In the genomic region with DNA sequence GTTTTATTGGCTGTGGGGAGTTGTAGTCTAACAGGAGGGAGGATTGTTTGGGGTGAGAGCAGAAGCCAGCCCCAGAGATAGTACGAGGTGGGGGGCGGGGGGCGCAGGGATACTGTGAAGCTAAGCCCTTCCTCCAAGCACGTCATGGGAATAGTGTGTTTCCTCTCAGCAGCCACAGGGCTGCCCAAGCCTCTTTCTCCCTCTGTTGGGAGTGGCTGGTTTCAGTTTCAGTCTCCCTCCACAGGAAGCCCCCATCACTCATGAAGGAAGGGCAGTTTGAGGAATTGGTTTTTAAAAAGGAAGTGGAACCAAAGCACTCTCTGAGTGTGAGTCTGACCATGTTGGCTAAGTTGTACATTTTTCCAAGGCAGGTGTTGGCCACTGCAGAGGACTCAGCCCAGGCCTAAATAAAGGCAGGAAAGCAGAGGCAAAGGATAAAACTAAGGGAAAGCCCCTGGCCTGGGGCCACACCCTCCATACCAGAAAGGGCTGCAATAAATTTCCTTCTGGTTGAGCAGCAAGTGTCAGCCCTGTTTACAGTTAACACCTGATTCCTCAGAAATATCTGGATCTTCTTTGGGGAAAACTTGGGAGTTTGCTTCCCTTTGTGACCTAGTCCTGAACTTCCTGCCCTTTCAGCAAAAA, we compare ENCODE assay signal across 8 cellular contexts. TPM values are rescaled to one million over a fixed set of nuclear protein-coding genes. Genes with fewer than 3 reads are reported as not detected.
DNase-seq lines count a peak whose midpoint lies in the region; ATAC-seq and TF ChIP-seq lines count a peak whose summit lies in the region.

No MANE protein-coding gene starts in this region.

- H3K36me3 ChIP-seq in CD8-positive, alpha-beta T cell (ENCODE audit: insufficient read depth, low read length), result no peaks in the 10 kb centered on the region

- intact Hi-C loops in CD8-positive, alpha-beta T cell (cut with DNase I, micrococcal nuclease), result loop anchor here (5.0 kb wide), 3 partner anchors 168 to 852 kb away; partner anchors contain the start of genes NSD1 (in 2 of the 2) and NHP2 (in 1 of the 2)

- H3K4me3 Mint-ChIP-seq in CD8-positive, alpha-beta T cell, result peak overlapping the region; percentile 37
- peak overlapping the region; percentile 64 for H3K4me3 Mint-ChIP-seq in activated CD8-positive, alpha-beta memory T cell treated with anti-CD3 and anti-CD28 coated beads, Interleukin-2, amount 10 ng/mL, durations not matched to agents 7 days and 5 days

- no peaks in the 10 kb centered on the region for H3K9me3 Mint-ChIP-seq in CD8-positive, alpha-beta T cell
- no peaks in the 10 kb centered on the region for H3K9me3 Mint-ChIP-seq in activated CD8-positive, alpha-beta memory T cell treated with anti-CD3 and anti-CD28 coated beads, Interleukin-2, amount 10 ng/mL, durations not matched to agents 7 days and 5 days (ENCODE audit: low read depth)

- H3K36me3 Mint-ChIP-seq in CD8-positive, alpha-beta T cell, result peaks cover 31% of the 10 kb centered on the region
- peaks cover 58% of the 10 kb centered on the region for H3K36me3 Mint-ChIP-seq in activated CD8-positive, alpha-beta memory T cell treated with anti-CD3 and anti-CD28 coated beads, Interleukin-2, amount 10 ng/mL, durations not matched to agents 7 days and 5 days

- POLR2A ChIA-PET in CD8-positive, alpha-beta T cell (lab: Charles Lee), result interaction anchor here (1.1 to 1.3 kb wide), 2 partner anchors 9 to 166 kb away, joined by 3 read pairs; partner anchors contain the start of gene NSD1

- peak overlapping the region; percentile 0 for H3K4me3 ChIP-seq in CD8-positive, alpha-beta T cell (ENCODE audit: low read depth, low read length)
- peak overlapping the region; percentile 16 for H3K4me3 ChIP-seq in NB4 (ENCODE audit: low read depth, low read length)

- TF ChIP-seq POLR2A in NB4 (IDR thresholded peaks at IDR 0.05; ENCODE audit: extremely low read depth, insufficient read length), result no peak

- H3K27me3 ChIP-seq in CD8-positive, alpha-beta T cell (ENCODE audit: insufficient read depth, low read length), result no peaks in the 10 kb centered on the region

- CTCF ChIA-PET in CD8-positive, alpha-beta T cell (lab: Charles Lee), result interaction anchor here (1.4 to 3.8 kb wide), 2 partner anchors 9 to 10 kb away, joined by 6 to 38 read pairs; no protein-coding TSS in a partner anchor
- CTCF ChIA-PET in activated CD8-positive, alpha-beta memory T cell treated with anti-CD3 and anti-CD28 coated beads, Interleukin-2, amount 10 ng/mL, durations not matched to agents 7 days and 5 days (lab: Charles Lee), result interaction anchor here (1.3 to 4.9 kb wide), 7 partner anchors 9 to 188 kb away, joined by 3 to 34 read pairs (median 7); partner anchors contain the start of gene LMAN2

- peak overlapping the region; percentile 90 for H3K27ac Mint-ChIP-seq in CD8-positive, alpha-beta T cell
- H3K27ac Mint-ChIP-seq in activated CD8-positive, alpha-beta memory T cell treated with anti-CD3 and anti-CD28 coated beads, Interleukin-2, amount 10 ng/mL, durations not matched to agents 7 days and 5 days, result peak overlapping the region; percentile 94

- peak in 5 of 7 experiments; percentile 42 to 65 (median 62) for DNase-seq in CD8-positive, alpha-beta T cell
- peak; percentile 95 for DNase-seq in NB4 (ENCODE audit: low read depth)
- DNase-seq in activated CD8-positive, alpha-beta memory T cell treated with anti-CD3 and anti-CD28 coated beads, Interleukin-2, amount 10 ng/mL, durations not matched to agents 7 days and 5 days, result peak; percentile 86
- DNase-seq in fibroblast of peridontal ligament (ENCODE audit: extremely low read depth), result peak; percentile 68
- no peak for DNase-seq in omental fat pad (ENCODE audit: low spot score)
- no peak for DNase-seq in HuH-7.5 (ENCODE audit: low spot score)
- DNase-seq in NCI-H1092 (lab: John Stamatoyannopoulos, UW), result no peak

- H3K27ac ChIP-seq in CD8-positive, alpha-beta T cell (ENCODE audit: low read depth, low read length), result peak overlapping the region; percentile 24

- peaks cover 73% of the 10 kb centered on the region for H3K4me1 Mint-ChIP-seq in CD8-positive, alpha-beta T cell (ENCODE audit: low read depth)
- peaks cover 77% of the 10 kb centered on the region for H3K4me1 Mint-ChIP-seq in activated CD8-positive, alpha-beta memory T cell treated with anti-CD3 and anti-CD28 coated beads, Interleukin-2, amount 10 ng/mL, durations not matched to agents 7 days and 5 days

- H3K9me3 ChIP-seq in CD8-positive, alpha-beta T cell (ENCODE audit: low read length), result no peaks in the 10 kb centered on the region

- no peaks in the 10 kb centered on the region for H3K27me3 Mint-ChIP-seq in CD8-positive, alpha-beta T cell (ENCODE audit: low read depth)
- no peaks in the 10 kb centered on the region for H3K27me3 Mint-ChIP-seq in activated CD8-positive, alpha-beta memory T cell treated with anti-CD3 and anti-CD28 coated beads, Interleukin-2, amount 10 ng/mL, durations not matched to agents 7 days and 5 days

- H3K4me1 ChIP-seq in CD8-positive, alpha-beta T cell (ENCODE audit: insufficient read depth, low read length), result peaks cover 71% of the 10 kb centered on the region

- TF ChIP-seq CTCF in CD8-positive, alpha-beta T cell (IDR thresholded peaks at IDR 0.05), result no peak
- peak; percentile 13 for TF ChIP-seq CTCF in NB4 (IDR thresholded peaks at IDR 0.05; ENCODE audit: low read depth, low read length)
- no peak for TF ChIP-seq CTCF in omental fat pad (IDR thresholded peaks at IDR 0.05)

- ATAC-seq in CD8-positive, alpha-beta T cell, result peak; percentile 48
- ATAC-seq in GM21723 (IDR thresholded peaks at IDR 0.05; ENCODE audit: unreplicated experiment), result peak; percentile 36
- ATAC-seq in activated CD8-positive, alpha-beta memory T cell treated with anti-CD3 and anti-CD28 coated beads, Interleukin-2, amount 10 ng/mL, durations not matched to agents 7 days and 5 days, result peak; percentile 64
- ATAC-seq in omental fat pad (ENCODE audit: low FRiP score), result peak; percentile 54

RNA-seq across cellular contexts. Expression of gene RAB24, which starts 3.2 kb away (rescaled TPM):
- 10 to 100 TPM; 14.1 to 19.8 TPM for total RNA-seq in CD8-positive, alpha-beta T cell
- total RNA-seq in activated CD8-positive, alpha-beta memory T cell treated with anti-CD3 and anti-CD28 coated beads, Interleukin-2, amount 10 ng/mL, durations not matched to agents 7 days and 5 days, result 10 to 100 TPM; 40.5 to 50.8 TPM
- total RNA-seq in omental fat pad, result 10 to 100 TPM; 18.9 to 38.9 (median 23.8) TPM

RNA-seq across cellular contexts. Expression of gene PRELID1, which starts 3.2 kb away (rescaled TPM):
- total RNA-seq in CD8-positive, alpha-beta T cell, result 10 to 100 TPM; 15.5 to 23.7 TPM
- 100 to 1,000 TPM; 173 to 228 TPM for total RNA-seq in activated CD8-positive, alpha-beta memory T cell treated with anti-CD3 and anti-CD28 coated beads, Interleukin-2, amount 10 ng/mL, durations not matched to agents 7 days and 5 days
- total RNA-seq in omental fat pad, result 100 to 1,000 TPM in 1 of 4 donors, 10 to 100 TPM in 3; 51.9 to 102 (median 67.5) TPM

RNA-seq across cellular contexts. Expression of gene MXD3, which starts 11.3 kb away (rescaled TPM):
- total RNA-seq in CD8-positive, alpha-beta T cell, result 1 to 10 TPM; 6.2 to 8.5 TPM
- total RNA-seq in activated CD8-positive, alpha-beta memory T cell treated with anti-CD3 and anti-CD28 coated beads, Interleukin-2, amount 10 ng/mL, durations not matched to agents 7 days and 5 days, result 100 to 1,000 TPM in 1 of 2 experiments, 10 to 100 TPM in 1; 60.2 to 117 TPM
- 10 to 100 TPM in 1 of 4 donors, 1 to 10 TPM in 3; 3.5 to 26.8 (median 4.8) TPM for total RNA-seq in omental fat pad

RNA-seq across cellular contexts. Expression of gene LMAN2, which starts 51.1 kb away (rescaled TPM):
- 10 to 100 TPM; 49.0 to 61.4 TPM for total RNA-seq in CD8-positive, alpha-beta T cell
- total RNA-seq in activated CD8-positive, alpha-beta memory T cell treated with anti-CD3 and anti-CD28 coated beads, Interleukin-2, amount 10 ng/mL, durations not matched to agents 7 days and 5 days, result 100 to 1,000 TPM; 133 to 140 TPM
- total RNA-seq in omental fat pad, result 100 to 1,000 TPM; 129 to 164 (median 144) TPM

RNA-seq across cellular contexts. Expression of gene RGS14, which starts 57.4 kb away (rescaled TPM):
- total RNA-seq in CD8-positive, alpha-beta T cell, result 10 to 100 TPM; 22.7 to 23.5 TPM
- total RNA-seq in activated CD8-positive, alpha-beta memory T cell treated with anti-CD3 and anti-CD28 coated beads, Interleukin-2, amount 10 ng/mL, durations not matched to agents 7 days and 5 days, result 10 to 100 TPM; 52.3 to 93.0 TPM
- 10 to 100 TPM in 1 of 4 donors, 1 to 10 TPM in 3; 7.1 to 25.1 (median 8.2) TPM for total RNA-seq in omental fat pad

Comparison
In these comparisons a context has a peak if more than half of its experiments do, and no peak if none do; other contexts are left out.
1. DNase-seq: peak in CD8-positive, alpha-beta T cell (5 of 7), NB4 (single experiment), activated CD8-positive, alpha-beta memory T cell treated with anti-CD3 and anti-CD28 coated beads, Interleukin-2, amount 10 ng/mL, durations not matched to agents 7 days and 5 days (single experiment) and fibroblast of peridontal ligament (single experiment); none in omental fat pad (single experiment), HuH-7.5 (single experiment) and NCI-H1092 (single experiment).
2. Peak in every context shown above with its lines, with median percentiles within 50 percentile points of each other: ATAC-seq.